Comparison of ENCODE assay signal across 1 cellular context in genomic region chr3:177835008-177835407, GRCh38.
A peak's percentile ranks its signal among the peaks of the same experiment; 100 is the strongest.
TF ChIP-seq lines count a peak whose summit lies in the region.

No MANE protein-coding gene starts in this region.

TF ChIP-seq in SK-N-SH, 30 proteins besides CTCF, POLR2A, EP300 and RAD21 (continued from another document):
- no peak for TF ChIP-seq EZH2phosphoT487 (IDR thresholded peaks at IDR 0.05; ENCODE audit: borderline replicate concordance, low read depth)
- TF ChIP-seq TEAD4 (IDR thresholded peaks at IDR 0.05; ENCODE audit: borderline replicate concordance, insufficient read depth), result peak; percentile 98
- TF ChIP-seq MEF2A (IDR thresholded peaks at IDR 0.05; ENCODE audit: borderline replicate concordance, low read depth), result peak; percentile 78; the same call in 1 of the 2 replicates
- peak; percentile 87 for TF ChIP-seq MAX (IDR thresholded peaks at IDR 0.05; ENCODE audit: low read depth)
- TF ChIP-seq TCF12 (IDR thresholded peaks at IDR 0.05), result peak; percentile 100
- TF ChIP-seq ELF1 (IDR thresholded peaks at IDR 0.05), result peak; percentile 47; the same call in 1 of the 2 replicates
- no peak for TF ChIP-seq GATA2 (CRISPR knock-in tag; IDR thresholded peaks at IDR 0.05)
- TF ChIP-seq GABPA (IDR thresholded peaks at IDR 0.05; ENCODE audit: low read depth), result no peak
- peak; percentile 95 for TF ChIP-seq NFIC (IDR thresholded peaks at IDR 0.05; ENCODE audit: borderline replicate concordance)
- 0 out of 2 replicates have a peak, but pooled peaks have one; percentile 5 for TF ChIP-seq USF1 (IDR thresholded peaks at IDR 0.05; ENCODE audit: borderline replicate concordance, low read depth)
